15 cellular contexts compared by ENCODE assay signal in the genomic region with DNA sequence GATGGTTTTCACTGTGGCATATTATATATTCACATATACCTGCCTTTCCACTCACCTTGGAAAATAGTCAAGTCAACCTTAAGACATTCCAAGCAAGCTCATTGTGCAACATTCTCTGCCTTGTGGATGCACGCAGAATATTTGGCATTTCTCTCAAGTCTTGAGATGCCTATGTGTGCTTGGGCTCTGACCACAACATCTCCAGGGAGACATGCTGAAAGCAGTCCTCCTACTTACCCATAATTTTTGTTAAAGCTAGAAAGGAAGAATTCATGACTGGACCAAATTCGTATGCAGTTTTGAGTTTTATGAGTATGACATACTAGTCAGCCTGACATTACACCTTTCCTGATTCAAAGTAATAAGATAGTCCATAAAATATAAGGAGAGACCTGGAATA.
"Had no signal": no experiment of that assay in that cellular context is flagged by ENCODE, and none has a peak within 500 bp of the region (broad histone marks: within the 10 kb centered on the region; RNA-seq: fewer than 3 reads in every experiment).

No MANE protein-coding gene starts in this region.

- H3K27me3 Mint-ChIP-seq: activated naive CD4-positive, alpha-beta T cell treated with anti-CD3 and anti-CD28 coated beads, Interleukin-2, amount 50 U/mL, for 24 hours had no signal

- H3K9me3 Mint-ChIP-seq: activated naive CD4-positive, alpha-beta T cell treated with anti-CD3 and anti-CD28 coated beads, Interleukin-2, amount 50 U/mL, for 24 hours; activated T-helper 2 cell treated with anti-CD3 and anti-CD28 coated beads, Interferon-gamma antibody, Interleukin-2, Interleukin-4, amounts not matched to agents 10 μg/mL and 5 μg/mL and 100 μg/mL, durations not matched to agents 14 hours and 24 hours and 36 hours; neural progenitor cell; T-helper 1 cell treated with Interleukin-12 subunit alpha and Interleukin-12 subunit beta and Interleukin-4 antibody, amounts not matched to agents 30 μg/mL and 1 μg/mL, for 36 hours had no signal

- FAIRE-seq: small intestine had no signal

- H3K36me3 Mint-ChIP-seq: activated naive CD4-positive, alpha-beta T cell treated with anti-CD3 and anti-CD28 coated beads, Interleukin-2, amount 50 U/mL, for 24 hours; neural progenitor cell had no signal

- H3K27ac Mint-ChIP-seq: activated naive CD4-positive, alpha-beta T cell treated with anti-CD3 and anti-CD28 coated beads, Interleukin-2, amount 50 U/mL, for 24 hours; activated T-helper 2 cell treated with anti-CD3 and anti-CD28 coated beads, Interferon-gamma antibody, Interleukin-2, Interleukin-4, amounts not matched to agents 10 μg/mL and 5 μg/mL and 100 μg/mL, durations not matched to agents 14 hours and 24 hours and 36 hours; neural progenitor cell; T-helper 1 cell treated with Interleukin-12 subunit alpha and Interleukin-12 subunit beta and Interleukin-4 antibody, amounts not matched to agents 30 μg/mL and 1 μg/mL, for 36 hours had no signal

- H3K4me1 Mint-ChIP-seq: activated naive CD4-positive, alpha-beta T cell treated with anti-CD3 and anti-CD28 coated beads, Interleukin-2, amount 50 U/mL, for 24 hours had no signal

- H3K27me3 ChIP-seq: breast epithelium, colonic mucosa, hepatocyte, neural progenitor cell, stomach had no signal

- DNase-seq: activated CD4-positive, alpha-beta T cell treated with anti-CD3 and anti-CD28 coated beads, Interleukin-2, amount 50 U/mL, for 1 hour; activated CD4-positive, CD25-positive, alpha-beta regulatory T cell; activated T-cell treated with anti-CD3 and anti-CD28 coated beads for 4 hours; amniotic stem cell; colonic mucosa; midbrain; retina; small intestine; stomach had no signal

- H3K4me3 ChIP-seq: breast epithelium, colonic mucosa, hepatocyte, neural progenitor cell, stomach had no signal

- H3K36me3 ChIP-seq: breast epithelium, colonic mucosa, neural progenitor cell, stomach had no signal

- H3K4me3 Mint-ChIP-seq: activated naive CD4-positive, alpha-beta T cell treated with anti-CD3 and anti-CD28 coated beads, Interleukin-2, amount 50 U/mL, for 24 hours; neural progenitor cell; T-helper 1 cell treated with Interleukin-12 subunit alpha and Interleukin-12 subunit beta and Interleukin-4 antibody, amounts not matched to agents 30 μg/mL and 1 μg/mL, for 36 hours had no signal
